ENCODE assay signal across 7 cellular contexts in genomic region chr10:84783386-84783785, GRCh38.
DNase-seq lines count a peak whose midpoint lies in the region; ATAC-seq and TF ChIP-seq lines count a peak whose summit lies in the region.

No MANE protein-coding gene starts in this region.

- H3K36me3 ChIP-seq in left ventricle myocardium inferior (no peaks in the 10 kb centered on the region), testis (ENCODE audit: low read depth, missing control alignments) (no peaks in the 10 kb centered on the region), ascending aorta (no peaks in the 10 kb centered on the region)

- no peaks in the 10 kb centered on the region for H3K27me3 ChIP-seq in left ventricle myocardium inferior (ENCODE audit: low read depth)
- no peaks in the 10 kb centered on the region for H3K27me3 ChIP-seq in testis
- no peaks in the 10 kb centered on the region for H3K27me3 ChIP-seq in ascending aorta

- peak; percentile 29 for DNase-seq in GM10248 (ENCODE audit: extremely low spot score)
- peak; percentile 16 for DNase-seq in SHP77 treated with DMSO at 0.1 percent for 48 hours (lab: John Stamatoyannopoulos, UW)
- no peak for DNase-seq in left ventricle myocardium inferior
- DNase-seq in testis, result peak; percentile 55
- DNase-seq in ascending aorta (ENCODE audit: low spot score in 2 of 2), result no peak

- POLR2A ChIA-PET in GM10248 (lab: Yijun Ruan, JAX), result no interaction called here

- intact Hi-C loops in left ventricle myocardium inferior (cut with micrococcal nuclease), result no loop called here
- intact Hi-C loops in testis (cut with DNase I; ENCODE audit: low total_unique reads), result no loop called here
- intact Hi-C loops in ascending aorta (cut with DNase I), result no loop called here

- H3K4me3 ChIP-seq in left ventricle myocardium inferior (no peak overlapping the region), testis (no peak overlapping the region), ascending aorta (no peak overlapping the region)

- TF ChIP-seq CTCF in GM10248 (IDR thresholded peaks at IDR 0.05; ENCODE audit: control extremely low read depth, extremely low read depth, low read depth, missing control alignments) (peak; percentile 51), left ventricle myocardium inferior (IDR thresholded peaks at IDR 0.05; ENCODE audit: borderline replicate concordance) (peak; percentile 75), testis (IDR thresholded peaks at IDR 0.05) (peak; percentile 31 to 54 (median 41)), ascending aorta (IDR thresholded peaks at IDR 0.05) (no peak)

- no peak for TF ChIP-seq POLR2A in testis (IDR thresholded peaks at IDR 0.05)

- H3K4me1 ChIP-seq in left ventricle myocardium inferior (peaks cover 3% of the 10 kb centered on the region), testis (no peaks in the 10 kb centered on the region), ascending aorta (no peaks in the 10 kb centered on the region)

- CTCF ChIA-PET in GM10248 (lab: Yijun Ruan, JAX), result interaction anchor here (1.9 kb wide), 1 partner anchor 12 kb away, joined by 6 read pairs; no protein-coding TSS in a partner anchor

- H3K27ac ChIP-seq in left ventricle myocardium inferior (replicated peaks) (no peak overlapping the region), testis (no peak overlapping the region), ascending aorta (no peak overlapping the region)

- 25% methylated on average over 1 of the region's 1 CpG; no CpG with 5 or more reads in 1 of the 2 donors for WGBS in testis, 2 donors

- peak; percentile 81 for ATAC-seq in GM19467 (IDR thresholded peaks at IDR 0.05; ENCODE audit: unreplicated experiment)
- ATAC-seq in HG03575 (IDR thresholded peaks at IDR 0.05; ENCODE audit: extremely low read depth, insufficient number of reproducible peaks, low FRiP score, unreplicated experiment), result peak; percentile 64

- H3K9me3 ChIP-seq in left ventricle myocardium inferior (replicated peaks) (no peaks in the 10 kb centered on the region), testis (no peaks in the 10 kb centered on the region), ascending aorta (no peaks in the 10 kb centered on the region)

Comparison
In these comparisons a context has a peak if more than half of its experiments do, and no peak if none do; other contexts are left out.
1. DNase-seq: peak in GM10248 (single experiment), SHP77 treated with DMSO at 0.1 percent for 48 hours (single experiment) and testis (single experiment); none in left ventricle myocardium inferior (single experiment) and ascending aorta (0 of 2).
2. CTCF ChIP-seq: peak in GM10248 (single experiment), left ventricle myocardium inferior (single experiment) and testis (3 of 3); none in ascending aorta (0 of 3).